In the genomic region with DNA sequence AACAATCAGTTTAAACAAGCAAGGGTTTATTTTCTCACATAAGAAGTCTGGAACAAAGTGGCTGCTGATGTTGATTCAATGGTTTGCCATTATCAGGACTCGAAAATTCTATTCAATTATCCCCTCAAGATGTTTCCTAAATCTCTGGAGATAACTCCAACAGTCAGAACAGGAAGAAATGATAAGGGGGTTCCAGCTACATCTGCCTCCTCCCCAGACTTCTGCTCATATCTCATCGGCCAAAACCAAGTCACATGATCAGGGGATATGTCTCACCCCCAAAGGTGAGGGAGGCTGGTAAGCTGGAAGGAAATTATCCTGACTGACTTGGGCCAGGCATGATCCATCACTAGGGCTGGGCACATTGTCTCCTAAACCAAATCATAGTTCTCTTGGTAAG, we compare ENCODE assay signal across 14 cellular contexts.
A peak's percentile ranks its signal among the peaks of the same experiment; 100 is the strongest.
DNase-seq lines count a peak whose midpoint lies in the region; ATAC-seq, FAIRE-seq and TF ChIP-seq lines count a peak whose summit lies in the region.
"Had no signal": no experiment of that assay in that cellular context is flagged by ENCODE, and none has a peak within 500 bp of the region (broad histone marks: within the 10 kb centered on the region; RNA-seq: fewer than 3 reads in every experiment).

No MANE protein-coding gene starts in this region.

- CTCF ChIA-PET in K562 (lab: Yijun Ruan, JAX; ENCODE audit: low intra/inter-chr PET ratio) = no interaction called here
- CTCF ChIA-PET in activated naive CD4-positive, alpha-beta T cell treated with anti-CD3 and anti-CD28 coated beads for 36 hours (lab: Charles Lee) = no interaction called here

- no peaks in the 10 kb centered on the region for H3K4me1 Mint-ChIP-seq in activated naive CD4-positive, alpha-beta T cell treated with anti-CD3 and anti-CD28 coated beads for 36 hours (ENCODE audit: low read depth)
- H3K4me1 Mint-ChIP-seq: CD8-positive, alpha-beta memory T cell had no signal

- no peak overlapping the region for H3K4me3 ChIP-seq in right cardiac atrium (ENCODE audit: low read length)
- H3K4me3 ChIP-seq in K562 = no peak overlapping the region
- H3K4me3 ChIP-seq: GM23338 had no signal

- H3K27me3 ChIP-seq in right cardiac atrium (ENCODE audit: control insufficient read depth, insufficient read depth) (no peaks in the 10 kb centered on the region), K562 (ENCODE audit: control insufficient read depth in 2 of 2, insufficient read depth in 2 of 2, low read length in 2 of 2) (no peaks in the 10 kb centered on the region)

- no TSS peak for BruUV-seq in K562 (replicated peaks; lab: Mats Ljungman, UMichigan)

- in situ Hi-C loops in K562 (cut with MboI) = no loop called here

- H3K9me1 ChIP-seq in K562 (ENCODE audit: control insufficient read depth, insufficient read depth, low read length) = peaks cover 4% of the 10 kb centered on the region

- H3K36me3 Mint-ChIP-seq in activated naive CD4-positive, alpha-beta T cell treated with anti-CD3 and anti-CD28 coated beads for 36 hours (ENCODE audit: low read depth) = no peaks in the 10 kb centered on the region
- H3K36me3 Mint-ChIP-seq: CD14-positive monocyte; CD8-positive, alpha-beta memory T cell had no signal

- POLR2A ChIA-PET in K562 (lab: Yijun Ruan, JAX) = no interaction called here

- H3K27ac ChIP-seq in right cardiac atrium (ENCODE audit: low read length) (no peak overlapping the region), K562 (ENCODE audit: extremely low read depth, low read depth, low read length) (no peak overlapping the region)
- H3K27ac ChIP-seq: 22Rv1 had no signal

- peak in 1 of 2 experiments; percentile 8; a peak in 1 of 4 replicates for TF ChIP-seq RAD21 in K562 (CRISPR knock-in tag; conservative IDR thresholded peaks at IDR 0.05 in 1 of 2, IDR thresholded peaks at IDR 0.05 in 1 of 2)

- no peak overlapping the region for H3K27ac Mint-ChIP-seq in activated naive CD4-positive, alpha-beta T cell treated with anti-CD3 and anti-CD28 coated beads for 36 hours
- H3K27ac Mint-ChIP-seq: CD14-positive monocyte; CD8-positive, alpha-beta memory T cell; GM23338 had no signal

- H4K20me1 ChIP-seq in K562 (replicated peaks; ENCODE audit: control insufficient read depth, insufficient read depth, low read length) = no peaks in the 10 kb centered on the region

- H3K4me3 Mint-ChIP-seq in activated naive CD4-positive, alpha-beta T cell treated with anti-CD3 and anti-CD28 coated beads for 36 hours = no peak overlapping the region
- H3K4me3 Mint-ChIP-seq: CD14-positive monocyte; CD8-positive, alpha-beta memory T cell; GM23338 had no signal

- H3K4me1 ChIP-seq in right cardiac atrium (ENCODE audit: control insufficient read depth, insufficient read depth, low read length) (no peaks in the 10 kb centered on the region), K562 (replicated peaks in 1 of 2; ENCODE audit: control insufficient read depth in 2 of 2, insufficient read depth in 2 of 2, low read length in 2 of 2) (peaks cover 3 to 26% of the 10 kb centered on the region in 2 experiments; a peak in 4 of 5 replicates)

- no peak for TF ChIP-seq CTCF in K562 (IDR thresholded peaks at IDR 0.05 in 2 of 3, conservative IDR thresholded peaks at IDR 0.05 in 1 of 3; ENCODE audit: insufficient read depth in 2 of 3, low read depth in 1 of 3, low read length in 3 of 3)

- FAIRE-seq in K562 (lab: Jason Lieb, UNC) = peak; percentile 72

- H3K27me3 Mint-ChIP-seq in activated naive CD4-positive, alpha-beta T cell treated with anti-CD3 and anti-CD28 coated beads for 36 hours (ENCODE audit: low read depth) = peaks cover 15% of the 10 kb centered on the region

- TF ChIP-seq POLR2A in K562 (conservative IDR thresholded peaks at IDR 0.05) = no peak

- no peaks in the 10 kb centered on the region for H3K9me3 Mint-ChIP-seq in activated naive CD4-positive, alpha-beta T cell treated with anti-CD3 and anti-CD28 coated beads for 36 hours
- H3K9me3 Mint-ChIP-seq: CD14-positive monocyte; CD8-positive, alpha-beta memory T cell; GM23338 had no signal

- DNase-seq in right cardiac atrium (no peak), cardiac septum (ENCODE audit: low spot score) (no peak), K562 (ENCODE audit: extremely low read depth in 1 of 4, low spot score in 3 of 4) (peak; percentile 42 to 78 (median 50)), left lobe of liver (ENCODE audit: low spot score) (no peak), pulmonary artery endothelial cell (ENCODE audit: low read depth, low spot score) (peak; percentile 20), NCI-H1092 (lab: John Stamatoyannopoulos, UW) (no peak), EL (no peak)
- DNase-seq in activated naive CD4-positive, alpha-beta T cell treated with anti-CD3 and anti-CD28 coated beads for 36 hours = no peak
- DNase-seq: CD8-positive, alpha-beta memory T cell; DMS53; H7 had no signal

- H3K9ac ChIP-seq in K562 (ENCODE audit: insufficient read depth in 1 of 2, low read depth in 2 of 2, low read length in 2 of 2) = no peak overlapping the region

- intact Hi-C loops in right cardiac atrium (cut with DNase I) = no loop called here
- intact Hi-C loops in cardiac septum (cut with DNase I) = no loop called here
- intact Hi-C loops in K562 (cut with micrococcal nuclease) = no loop called here
- intact Hi-C loops in activated naive CD4-positive, alpha-beta T cell treated with anti-CD3 and anti-CD28 coated beads for 36 hours (cut with micrococcal nuclease) = no loop called here

- TF ChIP-seq EP300 in K562 (IDR thresholded peaks at IDR 0.05; ENCODE audit: low read length) = peak; percentile 95

- H2AFZ ChIP-seq in K562 (ENCODE audit: low read depth, low read length) = peak overlapping the region; percentile 28; the same call in 1 of the 2 replicates
- H2AFZ ChIP-seq: GM23338 had no signal

- ATAC-seq in right cardiac atrium (peak; percentile 68 to 89), K562 (peak; percentile 75), left lobe of liver (peak; percentile 38)
- ATAC-seq: GM23338 had no signal

- H3K9me3 ChIP-seq in right cardiac atrium (ENCODE audit: control insufficient read depth, low read length) (no peaks in the 10 kb centered on the region), K562 (replicated peaks; ENCODE audit: control insufficient read depth, insufficient read depth, low read depth, low read length) (no peaks in the 10 kb centered on the region)

- no peak overlapping the region for H3K4me2 ChIP-seq in K562 (ENCODE audit: insufficient read depth, low read length)
- H3K4me2 ChIP-seq: GM23338 had no signal

- WGBS in right cardiac atrium = 19% methylated on average over 2 of the region's 2 CpGs
- 0% methylated on average over 2 of the region's 2 CpGs for WGBS in K562 (ENCODE audit: insufficient coverage, low coverage, missing lambda C conversion rate)

- H3K79me2 ChIP-seq in K562 (ENCODE audit: control insufficient read depth, insufficient read depth, low read length) = no peaks in the 10 kb centered on the region

- no peaks in the 10 kb centered on the region for H3K36me3 ChIP-seq in K562 (ENCODE audit: control insufficient read depth, insufficient read depth, low read length)

TF ChIP-seq in K562, 482 proteins besides CTCF, POLR2A, EP300 and RAD21 (continues in another document):
- TF ChIP-seq SREBF1 (IDR thresholded peaks at IDR 0.05; ENCODE audit: borderline replicate concordance, low read depth, low read length) (no peak), MEF2D (tag; conservative IDR thresholded peaks at IDR 0.05; ENCODE audit: low read depth) (no peak), OTX1 (CRISPR knock-in tag; IDR thresholded peaks at IDR 0.05) (no peak), SP2 (IDR thresholded peaks at IDR 0.05; ENCODE audit: extremely low read depth, low read depth, low read length, poor library complexity, severe bottlenecking) (no peak)
- TF ChIP-seq, protein P1, sequence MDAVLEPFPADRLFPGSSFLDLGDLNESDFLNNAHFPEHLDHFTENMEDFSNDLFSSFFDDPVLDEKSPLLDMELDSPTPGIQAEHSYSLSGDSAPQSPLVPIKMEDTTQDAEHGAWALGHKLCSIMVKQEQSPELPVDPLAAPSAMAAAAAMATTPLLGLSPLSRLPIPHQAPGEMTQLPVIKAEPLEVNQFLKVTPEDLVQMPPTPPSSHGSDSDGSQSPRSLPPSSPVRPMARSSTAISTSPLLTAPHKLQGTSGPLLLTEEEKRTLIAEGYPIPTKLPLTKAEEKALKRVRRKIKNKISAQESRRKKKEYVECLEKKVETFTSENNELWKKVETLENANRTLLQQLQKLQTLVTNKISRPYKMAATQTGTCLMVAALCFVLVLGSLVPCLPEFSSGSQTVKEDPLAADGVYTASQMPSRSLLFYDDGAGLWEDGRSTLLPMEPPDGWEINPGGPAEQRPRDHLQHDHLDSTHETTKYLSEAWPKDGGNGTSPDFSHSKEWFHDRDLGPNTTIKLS (IDR thresholded peaks at IDR 0.05; ENCODE audit: borderline replicate concordance, low read depth) = no peak
- TF ChIP-seq, protein P2, sequence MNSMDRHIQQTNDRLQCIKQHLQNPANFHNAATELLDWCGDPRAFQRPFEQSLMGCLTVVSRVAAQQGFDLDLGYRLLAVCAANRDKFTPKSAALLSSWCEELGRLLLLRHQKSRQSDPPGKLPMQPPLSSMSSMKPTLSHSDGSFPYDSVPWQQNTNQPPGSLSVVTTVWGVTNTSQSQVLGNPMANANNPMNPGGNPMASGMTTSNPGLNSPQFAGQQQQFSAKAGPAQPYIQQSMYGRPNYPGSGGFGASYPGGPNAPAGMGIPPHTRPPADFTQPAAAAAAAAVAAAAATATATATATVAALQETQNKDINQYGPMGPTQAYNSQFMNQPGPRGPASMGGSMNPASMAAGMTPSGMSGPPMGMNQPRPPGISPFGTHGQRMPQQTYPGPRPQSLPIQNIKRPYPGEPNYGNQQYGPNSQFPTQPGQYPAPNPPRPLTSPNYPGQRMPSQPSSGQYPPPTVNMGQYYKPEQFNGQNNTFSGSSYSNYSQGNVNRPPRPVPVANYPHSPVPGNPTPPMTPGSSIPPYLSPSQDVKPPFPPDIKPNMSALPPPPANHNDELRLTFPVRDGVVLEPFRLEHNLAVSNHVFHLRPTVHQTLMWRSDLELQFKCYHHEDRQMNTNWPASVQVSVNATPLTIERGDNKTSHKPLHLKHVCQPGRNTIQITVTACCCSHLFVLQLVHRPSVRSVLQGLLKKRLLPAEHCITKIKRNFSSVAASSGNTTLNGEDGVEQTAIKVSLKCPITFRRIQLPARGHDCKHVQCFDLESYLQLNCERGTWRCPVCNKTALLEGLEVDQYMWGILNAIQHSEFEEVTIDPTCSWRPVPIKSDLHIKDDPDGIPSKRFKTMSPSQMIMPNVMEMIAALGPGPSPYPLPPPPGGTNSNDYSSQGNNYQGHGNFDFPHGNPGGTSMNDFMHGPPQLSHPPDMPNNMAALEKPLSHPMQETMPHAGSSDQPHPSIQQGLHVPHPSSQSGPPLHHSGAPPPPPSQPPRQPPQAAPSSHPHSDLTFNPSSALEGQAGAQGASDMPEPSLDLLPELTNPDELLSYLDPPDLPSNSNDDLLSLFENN (IDR thresholded peaks at IDR 0.05; ENCODE audit: low read depth in 2 of 2, low read length in 2 of 2) = peak in 1 of 2 experiments; percentile 84; a peak in 2 of 4 replicates

Comparison
In these comparisons a context has a peak if more than half of its experiments do, and no peak if none do; other contexts are left out.
1. DNase-seq: peak in K562 (4 of 4) and pulmonary artery endothelial cell (single experiment); none in right cardiac atrium (0 of 3), cardiac septum (single experiment), left lobe of liver (single experiment), activated naive CD4-positive, alpha-beta T cell treated with anti-CD3 and anti-CD28 coated beads for 36 hours (single experiment), NCI-H1092 (single experiment) and EL (single experiment).
2. Peak in every context shown above with its lines, with median percentiles within 50 percentile points of each other: ATAC-seq.